Comparison of ENCODE assay signal across 11 cellular contexts in the genomic region with DNA sequence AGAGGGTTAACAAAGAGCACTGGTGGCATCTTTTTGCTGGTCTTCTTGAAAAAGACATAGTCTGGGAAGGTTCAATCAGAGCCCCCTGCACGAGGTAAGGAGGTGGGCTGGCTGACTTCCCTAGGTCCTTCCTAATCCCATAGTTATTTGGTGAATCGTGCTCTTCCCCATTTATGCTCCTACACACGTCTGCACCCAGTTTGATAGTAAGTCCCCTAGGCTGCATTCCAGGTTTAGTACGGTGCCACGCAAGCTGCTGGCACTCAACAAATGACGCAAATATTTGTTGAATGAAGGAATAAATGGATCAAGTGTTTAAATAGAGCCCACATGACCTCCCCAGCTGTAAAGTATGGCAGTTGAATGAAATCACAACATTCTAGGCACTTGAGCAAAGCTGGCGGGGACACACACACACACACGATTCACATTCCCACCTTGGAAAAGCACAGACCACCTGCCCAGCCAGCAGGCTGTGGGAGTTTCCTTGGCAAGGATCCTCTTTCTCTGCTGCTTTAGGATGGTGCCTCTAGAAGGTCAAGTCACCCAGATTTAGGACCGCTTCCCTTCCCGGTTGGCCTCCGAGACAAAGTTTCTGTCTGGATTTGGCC. TPM values are rescaled to one million over a fixed set of nuclear protein-coding genes. Genes with fewer than 3 reads are reported as not detected.
DNase-seq lines count a peak whose midpoint lies in the region; ATAC-seq and TF ChIP-seq lines count a peak whose summit lies in the region.
"Had no signal": no experiment of that assay in that cellular context is flagged by ENCODE, and none has a peak within 500 bp of the region (broad histone marks: within the 10 kb centered on the region; RNA-seq: fewer than 3 reads in every experiment).

No MANE protein-coding gene starts in this region.

- in situ Hi-C loops in astrocyte of the spinal cord (cut with HindIII; ENCODE audit: low sequenced_read_pairs) (no loop called here), transverse colon (cut with MboI; ENCODE audit: low pct_ligation_motif_present in 1 of 4, low pct_unique_long_range_greater_than_20kb in 1 of 4, low sequenced_read_pairs in 3 of 4) (loop anchor here in 1 of 4 donors (25.0 kb wide), 1 partner anchor 218 kb away; no protein-coding TSS in a partner anchor)

- no peak overlapping the region for H3K27ac Mint-ChIP-seq in activated naive CD4-positive, alpha-beta T cell treated with anti-CD3 and anti-CD28 coated beads for 36 hours
- no peak overlapping the region for H3K27ac Mint-ChIP-seq in activated naive CD4-positive, alpha-beta T cell treated with anti-CD3 and anti-CD28 coated beads, Interleukin-2, amount 50 U/mL, for 72 hours
- H3K27ac Mint-ChIP-seq in endothelial cell (ENCODE audit: unreplicated experiment): no peak overlapping the region
- H3K27ac Mint-ChIP-seq: memory B cell had no signal

- H3K9me3 Mint-ChIP-seq in activated naive CD4-positive, alpha-beta T cell treated with anti-CD3 and anti-CD28 coated beads for 36 hours: no peaks in the 10 kb centered on the region
- no peaks in the 10 kb centered on the region for H3K9me3 Mint-ChIP-seq in activated naive CD4-positive, alpha-beta T cell treated with anti-CD3 and anti-CD28 coated beads, Interleukin-2, amount 50 U/mL, for 72 hours
- H3K9me3 Mint-ChIP-seq in endothelial cell (ENCODE audit: unreplicated experiment): no peaks in the 10 kb centered on the region
- H3K9me3 Mint-ChIP-seq: memory B cell had no signal

- DNase-seq in activated naive CD4-positive, alpha-beta T cell treated with anti-CD3 and anti-CD28 coated beads for 36 hours: no peak
- DNase-seq in activated naive CD4-positive, alpha-beta T cell treated with anti-CD3 and anti-CD28 coated beads, Interleukin-2, amount 50 U/mL, for 72 hours (ENCODE audit: low spot score in 2 of 2): no peak
- peak; percentile 15 for DNase-seq in astrocyte of the spinal cord (ENCODE audit: low read depth, low spot score)
- DNase-seq in right lobe of liver: no peak
- DNase-seq in transverse colon: no peak
- no peak for DNase-seq in NCI-H1436 (lab: John Stamatoyannopoulos, UW)
- DNase-seq in endothelial cell (ENCODE audit: low spot score): no peak
- no peak for DNase-seq in activated CD8-positive, alpha-beta memory T cell treated with anti-CD3 and anti-CD28 coated beads, Interleukin-2, amount 50 U/mL, for 48 hours
- DNase-seq: NCI-H187 had no signal

- TF ChIP-seq EP300 in transverse colon (IDR thresholded peaks at IDR 0.05; ENCODE audit: low read depth): no peak

- H3K4me1 ChIP-seq in right lobe of liver (peaks cover 0 to 16% (median 0%) of the 10 kb centered on the region in 4 donors), transverse colon (peaks cover 0 to 15% (median 14%) of the 10 kb centered on the region in 4 donors)

- no peak for ATAC-seq in activated naive CD4-positive, alpha-beta T cell treated with anti-CD3 and anti-CD28 coated beads, Interleukin-2, amount 50 U/mL, for 72 hours
- ATAC-seq in right lobe of liver: peak; percentile 43 to 77 (median 64)
- ATAC-seq: HCT116 had no signal

- 27% methylated on average over 8 of the region's 11 CpGs for WGBS in right lobe of liver (ENCODE audit: insufficient coverage, low coverage, low lambda C conversion rate, missing lambda C conversion rate)
- 0 to 32% methylated on average over 3 to 11 of the region's 11 CpGs for WGBS in transverse colon (ENCODE audit: low coverage in 1 of 2), 2 donors

- H3K9me3 ChIP-seq in right lobe of liver: no peaks in the 10 kb centered on the region
- no peaks in the 10 kb centered on the region for H3K9me3 ChIP-seq in transverse colon

- TF ChIP-seq CTCF in astrocyte of the spinal cord (IDR thresholded peaks at IDR 0.05; ENCODE audit: low read depth, low read length) (no peak), right lobe of liver (IDR thresholded peaks at IDR 0.05) (no peak), transverse colon (IDR thresholded peaks at IDR 0.05) (no peak), endothelial cell (IDR thresholded peaks at IDR 0.05; ENCODE audit: unreplicated experiment) (no peak)

- H3K36me3 ChIP-seq in right lobe of liver (no peaks in the 10 kb centered on the region), transverse colon (no peaks in the 10 kb centered on the region)

- peaks cover 33% of the 10 kb centered on the region for H3K27me3 Mint-ChIP-seq in activated naive CD4-positive, alpha-beta T cell treated with anti-CD3 and anti-CD28 coated beads for 36 hours (ENCODE audit: low read depth)
- peaks cover 19% of the 10 kb centered on the region for H3K27me3 Mint-ChIP-seq in endothelial cell (ENCODE audit: unreplicated experiment)

- H3K27me3 ChIP-seq in right lobe of liver (no peaks in the 10 kb centered on the region), transverse colon (peaks cover 52% of the 10 kb centered on the region)

- CTCF ChIA-PET in activated naive CD4-positive, alpha-beta T cell treated with anti-CD3 and anti-CD28 coated beads for 36 hours (lab: Charles Lee): no interaction called here

- TF ChIP-seq POLR2A in right lobe of liver (IDR thresholded peaks at IDR 0.05): no peak
- TF ChIP-seq POLR2A in transverse colon (IDR thresholded peaks at IDR 0.05): no peak

- H3K36me3 Mint-ChIP-seq in activated naive CD4-positive, alpha-beta T cell treated with anti-CD3 and anti-CD28 coated beads for 36 hours (ENCODE audit: low read depth): peaks cover 7% of the 10 kb centered on the region
- peaks cover 7 to 10% of the 10 kb centered on the region in 2 donors for H3K36me3 Mint-ChIP-seq in activated naive CD4-positive, alpha-beta T cell treated with anti-CD3 and anti-CD28 coated beads, Interleukin-2, amount 50 U/mL, for 72 hours
- H3K36me3 Mint-ChIP-seq in endothelial cell (ENCODE audit: low read depth, unreplicated experiment): no peaks in the 10 kb centered on the region
- H3K36me3 Mint-ChIP-seq: memory B cell had no signal

- H3K4me3 Mint-ChIP-seq in activated naive CD4-positive, alpha-beta T cell treated with anti-CD3 and anti-CD28 coated beads for 36 hours: peak overlapping the region; percentile 34
- no peak overlapping the region for H3K4me3 Mint-ChIP-seq in endothelial cell (ENCODE audit: unreplicated experiment)
- H3K4me3 Mint-ChIP-seq: memory B cell had no signal

- no peak overlapping the region for H3K27ac ChIP-seq in right lobe of liver
- no peak overlapping the region for H3K27ac ChIP-seq in transverse colon

- H3K4me3 ChIP-seq in astrocyte of the spinal cord (ENCODE audit: low read depth, low read length) (peak overlapping the region; percentile 41), right lobe of liver (peak overlapping the region; percentile 9 to 34 (median 14)), transverse colon (peak overlapping the region in 3 of 4 donors; percentile 16 to 49 (median 25))

- intact Hi-C loops in activated naive CD4-positive, alpha-beta T cell treated with anti-CD3 and anti-CD28 coated beads for 36 hours (cut with micrococcal nuclease): no loop called here
- intact Hi-C loops in right lobe of liver (cut with DNase I): no loop called here
- intact Hi-C loops in transverse colon (cut with DNase I; ENCODE audit: low total_unique reads): no loop called here

- H3K4me1 Mint-ChIP-seq in activated naive CD4-positive, alpha-beta T cell treated with anti-CD3 and anti-CD28 coated beads for 36 hours (ENCODE audit: low read depth): peaks cover 9% of the 10 kb centered on the region
- H3K4me1 Mint-ChIP-seq in endothelial cell (ENCODE audit: unreplicated experiment): peaks cover 4% of the 10 kb centered on the region

RNA-seq across cellular contexts. Expression of a gene that starts 0.9 kb away (rescaled TPM):
- not detected for total RNA-seq in activated naive CD4-positive, alpha-beta T cell treated with anti-CD3 and anti-CD28 coated beads for 36 hours
- total RNA-seq in activated naive CD4-positive, alpha-beta T cell treated with anti-CD3 and anti-CD28 coated beads, Interleukin-2, amount 50 U/mL, for 72 hours: not detected
- total RNA-seq in right lobe of liver: not detected
- under 1 TPM; 0.14 to 0.75 (median 0.18) TPM for total RNA-seq in transverse colon
- total RNA-seq in endothelial cell (ENCODE audit: unreplicated experiment): 0.08 TPM

RNA-seq across cellular contexts. Expression of a gene that starts 30.0 kb away (rescaled TPM):
- total RNA-seq in activated naive CD4-positive, alpha-beta T cell treated with anti-CD3 and anti-CD28 coated beads for 36 hours: 10 to 100 TPM; 46.6 to 48.5 TPM
- 10 to 100 TPM; 43.5 to 52.7 TPM for total RNA-seq in activated naive CD4-positive, alpha-beta T cell treated with anti-CD3 and anti-CD28 coated beads, Interleukin-2, amount 50 U/mL, for 72 hours
- total RNA-seq in right lobe of liver (1 to 10 TPM; 4.2 to 7.9 (median 5.6) TPM), transverse colon (10 to 100 TPM in 3 of 4 donors, 1 to 10 TPM in 1; 9.0 to 23.3 (median 16.7) TPM), endothelial cell (ENCODE audit: unreplicated experiment) (34.2 TPM)

RNA-seq across cellular contexts. Expression of a gene that starts 30.2 kb away (rescaled TPM):
- total RNA-seq in activated naive CD4-positive, alpha-beta T cell treated with anti-CD3 and anti-CD28 coated beads for 36 hours: 10 to 100 TPM; 70.2 to 78.4 TPM
- total RNA-seq in activated naive CD4-positive, alpha-beta T cell treated with anti-CD3 and anti-CD28 coated beads, Interleukin-2, amount 50 U/mL, for 72 hours: 10 to 100 TPM; 72.2 to 80.6 TPM
- total RNA-seq in right lobe of liver: 1 to 10 TPM in 3 of 6 experiments, under 1 TPM in 2, not detected in 1; 0.44 to 2.5 (median 1.3) TPM
- 1 to 10 TPM in 1 of 4 donors, under 1 TPM in 2, not detected in 1; 0.48 to 3.2 (median 0.96) TPM for total RNA-seq in transverse colon
- 7.1 TPM for total RNA-seq in endothelial cell (ENCODE audit: unreplicated experiment)

Comparison
In these comparisons a context has a peak if more than half of its experiments do, and no peak if none do; other contexts are left out.
1. ATAC-seq: peak in right lobe of liver (4 of 4); none in activated naive CD4-positive, alpha-beta T cell treated with anti-CD3 and anti-CD28 coated beads, Interleukin-2, amount 50 U/mL, for 72 hours (0 of 2).
2. Peak in every context shown above with its lines, with median percentiles within 50 percentile points of each other: H3K4me3 ChIP-seq.